ENCODE assay signal across 1 cellular context in genomic region chr9:5834214-5834613, GRCh38.
TF ChIP-seq lines count a peak whose summit lies in the region.

No MANE protein-coding gene starts in this region.

TF ChIP-seq in SK-N-SH treated with all-trans-retinoic acid at 6 μM for 48 hours, 23 proteins besides CTCF, POLR2A, EP300 and RAD21 (continued from another document):
- TF ChIP-seq PATZ1 (CRISPR knock-in tag; IDR thresholded peaks at IDR 0.05; ENCODE audit: borderline replicate concordance) (no peak), ZNF565 (CRISPR knock-in tag; conservative IDR thresholded peaks at IDR 0.05; ENCODE audit: low read depth) (no peak), PPARA (CRISPR knock-in tag; IDR thresholded peaks at IDR 0.05; ENCODE audit: borderline replicate concordance) (no peak), ESRRG (CRISPR knock-in tag; IDR thresholded peaks at IDR 0.05) (no peak), GLIS3 (CRISPR knock-in tag; IDR thresholded peaks at IDR 0.05) (no peak), ZNF8 (CRISPR knock-in tag; IDR thresholded peaks at IDR 0.05) (no peak), ZNF70 (CRISPR knock-in tag; IDR thresholded peaks at IDR 0.05) (no peak)
